In genomic region chr3:157618075-157618760, GRCh38 we compare ENCODE assay signal across 1 cellular context.
TF ChIP-seq lines count a peak whose summit lies in the region.

No MANE protein-coding gene starts in this region.

TF ChIP-seq in HepG2, 621 proteins besides CTCF, POLR2A, EP300 and RAD21 (continued from another document):
- TF ChIP-seq, protein P1, sequence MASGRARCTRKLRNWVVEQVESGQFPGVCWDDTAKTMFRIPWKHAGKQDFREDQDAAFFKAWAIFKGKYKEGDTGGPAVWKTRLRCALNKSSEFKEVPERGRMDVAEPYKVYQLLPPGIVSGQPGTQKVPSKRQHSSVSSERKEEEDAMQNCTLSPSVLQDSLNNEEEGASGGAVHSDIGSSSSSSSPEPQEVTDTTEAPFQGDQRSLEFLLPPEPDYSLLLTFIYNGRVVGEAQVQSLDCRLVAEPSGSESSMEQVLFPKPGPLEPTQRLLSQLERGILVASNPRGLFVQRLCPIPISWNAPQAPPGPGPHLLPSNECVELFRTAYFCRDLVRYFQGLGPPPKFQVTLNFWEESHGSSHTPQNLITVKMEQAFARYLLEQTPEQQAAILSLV (CRISPR knock-in tag; IDR thresholded peaks at IDR 0.05; ENCODE audit: borderline replicate concordance), result no peak
- TF ChIP-seq ZNF609 (CRISPR knock-in tag; IDR thresholded peaks at IDR 0.05; ENCODE audit: borderline replicate concordance) (no peak), SMC3 (IDR thresholded peaks at IDR 0.05; ENCODE audit: low read length) (peak; percentile 44), STAG1 (CRISPR knock-in tag; IDR thresholded peaks at IDR 0.05) (peak; percentile 63)
